In genomic region chr7:76364198-76364584, GRCh38 we compare ENCODE assay signal across 8 cellular contexts. TPM values are rescaled to one million over a fixed set of nuclear protein-coding genes. Genes with fewer than 3 reads are reported as not detected.
DNase-seq lines count a peak whose midpoint lies in the region; ATAC-seq and TF ChIP-seq lines count a peak whose summit lies in the region.

No MANE protein-coding gene starts in this region.

- DNase-seq in HFF-Myc (ENCODE audit: extremely low read depth, low read depth) (no peak), UCSD-AML1 (lab: John Stamatoyannopoulos, UW; ENCODE audit: unreplicated experiment) (peak; percentile 37), heart right ventricle (peak; percentile 29 to 37), NCI-H510A treated with DMSO at 0.1 percent for 48 hours (lab: John Stamatoyannopoulos, UW) (no peak), Karpas-422 (no peak)

- no peaks in the 10 kb centered on the region for H4K20me1 ChIP-seq in Karpas-422 (ENCODE audit: insufficient read depth, low read depth, low read length)

- ATAC-seq in heart right ventricle, result peak in 6 of 8 donors; percentile 0 to 6 (median 3)
- ATAC-seq in HG02981 (IDR thresholded peaks at IDR 0.05; ENCODE audit: unreplicated experiment), result no peak

- peak overlapping the region; percentile 90 for H3K27ac ChIP-seq in ACC112 (ENCODE audit: low read depth, low read length)
- peak overlapping the region; percentile 65 to 91 (median 86) for H3K27ac ChIP-seq in heart right ventricle
- peak overlapping the region; percentile 85 for H3K27ac ChIP-seq in subcutaneous abdominal adipose tissue (ENCODE audit: low read depth, low read length)
- no peak overlapping the region for H3K27ac ChIP-seq in Karpas-422 (ENCODE audit: low read length)

- TF ChIP-seq CTCF in HFF-Myc (IDR thresholded peaks at IDR 0.05; ENCODE audit: low read depth, low read length, missing control alignments), result no peak
- TF ChIP-seq CTCF in heart right ventricle (IDR thresholded peaks at IDR 0.05), result no peak

- H3K9ac ChIP-seq in subcutaneous abdominal adipose tissue (ENCODE audit: low read length in 5 of 5), result peak overlapping the region in 3 of 5 donors; percentile 29 to 68 (median 51)
- H3K9ac ChIP-seq in Karpas-422 (ENCODE audit: low read length), result no peak overlapping the region

- H3K79me2 ChIP-seq in ACC112 (ENCODE audit: control insufficient read depth, insufficient read depth, low read length, unreplicated experiment) (no peaks in the 10 kb centered on the region), Karpas-422 (ENCODE audit: low read length) (no peaks in the 10 kb centered on the region)

- no peak overlapping the region for H3K4me2 ChIP-seq in Karpas-422 (ENCODE audit: low read depth, low read length, poor library complexity, severe bottlenecking)

- intact Hi-C loops in heart right ventricle (cut with DNase I), result loop anchor here in 1 of 10 donors (5.0 kb wide), 1 partner anchor 162 kb away; the partner anchor contains the start of gene SRRM3

- H3K4me3 ChIP-seq in ACC112 (ENCODE audit: low read depth, low read length), result peak overlapping the region; percentile 67
- peak overlapping the region; percentile 25 for H3K4me3 ChIP-seq in HFF-Myc (replicated peaks; ENCODE audit: low read depth, low read length)
- H3K4me3 ChIP-seq in heart right ventricle, result peak overlapping the region in 4 of 10 donors; percentile 4 to 35 (median 16)
- peak overlapping the region in 4 of 5 donors; percentile 8 to 63 (median 48) for H3K4me3 ChIP-seq in subcutaneous abdominal adipose tissue (ENCODE audit: low read depth in 1 of 5, low read length in 5 of 5)
- H3K4me3 ChIP-seq in Karpas-422 (ENCODE audit: low read length), result no peak overlapping the region

- H3K9me3 ChIP-seq in heart right ventricle, result no peaks in the 10 kb centered on the region
- no peaks in the 10 kb centered on the region for H3K9me3 ChIP-seq in subcutaneous abdominal adipose tissue (ENCODE audit: control insufficient read depth in 5 of 5, low read length in 5 of 5)
- H3K9me3 ChIP-seq in Karpas-422 (ENCODE audit: low read length), result no peaks in the 10 kb centered on the region

- no peaks in the 10 kb centered on the region for H3K9me2 ChIP-seq in Karpas-422 (replicated peaks; ENCODE audit: insufficient read depth, low read length)

- H3K27me3 ChIP-seq in ACC112 (ENCODE audit: insufficient read depth, low read length) (no peaks in the 10 kb centered on the region), heart right ventricle (no peaks in the 10 kb centered on the region), subcutaneous abdominal adipose tissue (ENCODE audit: control insufficient read depth in 5 of 5, insufficient read depth in 4 of 5, low read length in 5 of 5) (no peaks in the 10 kb centered on the region), Karpas-422 (ENCODE audit: low read length) (no peaks in the 10 kb centered on the region)

- 29 to 38% methylated on average over 4 of the region's 4 CpGs for WGBS in heart right ventricle, 2 donors

- H3K4me1 ChIP-seq in ACC112 (ENCODE audit: control insufficient read depth, insufficient read depth, low read length, unreplicated experiment), result peaks cover 23% of the 10 kb centered on the region
- H3K4me1 ChIP-seq in heart right ventricle, result peaks cover 14 to 46% (median 40%) of the 10 kb centered on the region in 9 donors
- peaks cover 16 to 33% (median 30%) of the 10 kb centered on the region in 5 donors for H3K4me1 ChIP-seq in subcutaneous abdominal adipose tissue (ENCODE audit: control insufficient read depth in 5 of 5, insufficient read depth in 5 of 5, low read length in 5 of 5)
- peaks cover 14% of the 10 kb centered on the region for H3K4me1 ChIP-seq in Karpas-422 (ENCODE audit: low read length)

- H3K36me3 ChIP-seq in ACC112 (ENCODE audit: insufficient read depth, low read length) (no peaks in the 10 kb centered on the region), heart right ventricle (no peaks in the 10 kb centered on the region), subcutaneous abdominal adipose tissue (ENCODE audit: control insufficient read depth in 5 of 5, insufficient read depth in 5 of 5, low read length in 5 of 5) (no peaks in the 10 kb centered on the region), Karpas-422 (ENCODE audit: insufficient read depth, low read length) (no peaks in the 10 kb centered on the region)

- H2AFZ ChIP-seq in ACC112 (ENCODE audit: low read length, unreplicated experiment), result peak overlapping the region; percentile 100
- no peak overlapping the region for H2AFZ ChIP-seq in Karpas-422 (ENCODE audit: low read length)

RNA-seq across cellular contexts. Expression of gene YWHAG, which starts 5.4 kb away (rescaled TPM):
- 100 to 1,000 TPM; 193 to 262 (median 207) TPM for total RNA-seq in heart right ventricle
- 10 to 100 TPM; 63.7 to 88.0 TPM for polyA plus RNA-seq in heart right ventricle
- 49.1 and 64.1 TPM in 2 replicates for total RNA-seq in Karpas-422 (2014; rRNA removed; shearing (Covaris generic); ENCODE audit: low replicate concordance)

RNA-seq across cellular contexts. Expression of gene SSC4D, which starts 45.3 kb away (rescaled TPM):
- total RNA-seq in heart right ventricle, result 1 to 10 TPM in 3 of 10 donors, under 1 TPM in 7; 0.24 to 1.3 (median 0.65) TPM
- polyA plus RNA-seq in heart right ventricle, result 1 to 10 TPM in 1 of 2 donors, under 1 TPM in 1; 0.99 to 1.9 TPM
- total RNA-seq in Karpas-422 (2014; rRNA removed; shearing (Covaris generic); ENCODE audit: low replicate concordance), result not detected in 2 replicates

Comparison
In these comparisons a context has a peak if more than half of its experiments do, and no peak if none do; other contexts are left out.
1. DNase-seq: peak in UCSD-AML1 (single experiment) and heart right ventricle (2 of 2); none in HFF-Myc (single experiment), NCI-H510A treated with DMSO at 0.1 percent for 48 hours (single experiment) and Karpas-422 (single experiment).